In the genomic region with DNA sequence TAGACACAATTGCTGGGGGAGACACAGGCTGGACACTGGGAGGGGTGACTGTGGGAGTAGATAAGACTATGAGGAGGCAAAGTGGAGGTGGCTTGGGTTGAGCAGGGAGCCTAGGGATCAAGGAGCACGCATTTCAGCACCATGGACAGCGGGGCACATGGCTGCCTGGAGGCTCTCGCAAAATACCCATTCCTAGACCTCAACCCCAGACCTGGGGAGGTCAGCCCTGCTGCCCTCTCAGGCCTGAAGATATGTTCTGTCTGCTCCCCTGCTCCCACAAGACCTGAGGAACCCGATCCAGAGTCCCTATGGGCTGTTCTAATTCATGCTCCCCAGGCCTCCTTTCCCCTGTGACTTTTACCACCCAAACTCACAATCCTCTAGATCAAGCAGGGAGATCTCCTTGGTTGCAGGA, we compare ENCODE assay signal across 1 cellular context.
A peak's percentile ranks its signal among the peaks of the same experiment; 100 is the strongest.
TF ChIP-seq lines count a peak whose summit lies in the region.

No MANE protein-coding gene starts in this region.

TF ChIP-seq in HepG2, 621 proteins besides CTCF, POLR2A, EP300 and RAD21 (continued from another document and continues in another):
- TF ChIP-seq RFX3 (CRISPR knock-in tag; IDR thresholded peaks at IDR 0.05) (no peak), ASH2L (IDR thresholded peaks at IDR 0.05; ENCODE audit: insufficient read length, low read depth, low read length) (no peak), ZMAT5 (CRISPR knock-in tag; IDR thresholded peaks at IDR 0.05; ENCODE audit: borderline replicate concordance, low read depth) (no peak), ADNP (CRISPR knock-in tag; IDR thresholded peaks at IDR 0.05) (no peak), RBM39 (IDR thresholded peaks at IDR 0.05; ENCODE audit: low read depth, low read length, poor library complexity, severe bottlenecking) (no peak), CSRNP1 (CRISPR knock-in tag; IDR thresholded peaks at IDR 0.05) (no peak), ZMYM3 (CRISPR knock-in tag; IDR thresholded peaks at IDR 0.05) (no peak), ZNF564 (CRISPR knock-in tag; IDR thresholded peaks at IDR 0.05) (no peak), ZNF343 (CRISPR knock-in tag; IDR thresholded peaks at IDR 0.05) (no peak), ZC3H4 (CRISPR knock-in tag; IDR thresholded peaks at IDR 0.05; ENCODE audit: borderline replicate concordance) (no peak), RXRB (CRISPR knock-in tag; IDR thresholded peaks at IDR 0.05; ENCODE audit: borderline replicate concordance) (peak; percentile 62; the same call in 1 of the 2 replicates), ZNF10 (CRISPR knock-in tag; IDR thresholded peaks at IDR 0.05; ENCODE audit: borderline replicate concordance, low read depth) (no peak), TEAD3 (CRISPR knock-in tag; optimal IDR thresholded peaks at IDR 0.05; ENCODE audit: borderline replicate concordance) (peak; percentile 38), GTF2F1 (IDR thresholded peaks at IDR 0.05; ENCODE audit: low read length) (no peak), FOXA1 (IDR thresholded peaks at IDR 0.05) (no peak), FOXA1 (CRISPR knock-in tag; IDR thresholded peaks at IDR 0.05) (no peak), ELF4 (CRISPR knock-in tag; IDR thresholded peaks at IDR 0.05; ENCODE audit: borderline replicate concordance) (no peak), AKAP8 (CRISPR knock-in tag; IDR thresholded peaks at IDR 0.05) (no peak), KLF6 (CRISPR knock-in tag; IDR thresholded peaks at IDR 0.05) (peak; percentile 88; the same call in 1 of the 2 replicates), FOXP1 (IDR thresholded peaks at IDR 0.05) (no peak), FOXP1 (CRISPR knock-in tag; IDR thresholded peaks at IDR 0.05) (no peak), ZNF34 (CRISPR knock-in tag; IDR thresholded peaks at IDR 0.05; ENCODE audit: borderline replicate concordance) (no peak), ZNF17 (CRISPR knock-in tag; IDR thresholded peaks at IDR 0.05) (no peak), SP1 (IDR thresholded peaks at IDR 0.05) (no peak), SP1 (CRISPR knock-in tag; IDR thresholded peaks at IDR 0.05) (no peak), IRX3 (CRISPR knock-in tag; IDR thresholded peaks at IDR 0.05; ENCODE audit: borderline replicate concordance, low read depth) (no peak), ZNF879 (CRISPR knock-in tag; IDR thresholded peaks at IDR 0.05) (no peak), GABPA (IDR thresholded peaks at IDR 0.05; ENCODE audit: low read depth, low read length) (no peak), GABPA (CRISPR knock-in tag; IDR thresholded peaks at IDR 0.05; ENCODE audit: low read depth) (no peak), SATB2 (CRISPR knock-in tag; IDR thresholded peaks at IDR 0.05) (peak; percentile 93; the same call in 1 of the 2 replicates), KDM5A (IDR thresholded peaks at IDR 0.05; ENCODE audit: borderline replicate concordance, low read length) (no peak), SSRP1 (CRISPR knock-in tag; IDR thresholded peaks at IDR 0.05) (no peak), NR0B2 (CRISPR knock-in tag; IDR thresholded peaks at IDR 0.05) (no peak), TBL1XR1 (IDR thresholded peaks at IDR 0.05; ENCODE audit: borderline replicate concordance, low read length, partially characterized antibody) (no peak), NFATC3 (CRISPR knock-in tag; IDR thresholded peaks at IDR 0.05) (peak; percentile 55; the same call in 1 of the 2 replicates), XBP1 (CRISPR knock-in tag; IDR thresholded peaks at IDR 0.05) (no peak), ZFP90 (CRISPR knock-in tag; IDR thresholded peaks at IDR 0.05; ENCODE audit: borderline replicate concordance) (0 out of 2 replicates have a peak, but pooled peaks have one; percentile 58), ZKSCAN8 (CRISPR knock-in tag; IDR thresholded peaks at IDR 0.05; ENCODE audit: borderline replicate concordance) (no peak; the same call in 1 of the 2 replicates), KLF9 (CRISPR knock-in tag; IDR thresholded peaks at IDR 0.05; ENCODE audit: low read depth) (0 out of 2 replicates have a peak, but pooled peaks have one; percentile 36), ZNF709 (CRISPR knock-in tag; IDR thresholded peaks at IDR 0.05) (peak; percentile 28; the same call in 1 of the 2 replicates), ZNF567 (CRISPR knock-in tag; IDR thresholded peaks at IDR 0.05; ENCODE audit: borderline replicate concordance) (no peak), ZNF724P (CRISPR knock-in tag; IDR thresholded peaks at IDR 0.05; ENCODE audit: borderline replicate concordance) (no peak), ZNF678 (CRISPR knock-in tag; IDR thresholded peaks at IDR 0.05) (no peak), JARID2 (CRISPR knock-in tag; IDR thresholded peaks at IDR 0.05; ENCODE audit: insufficient replicate concordance) (no peak), IKZF5 (CRISPR knock-in tag; IDR thresholded peaks at IDR 0.05) (peak; percentile 49; the same call in 1 of the 2 replicates), ZFP36 (IDR thresholded peaks at IDR 0.05; ENCODE audit: borderline replicate concordance, low read depth, low read length, partially characterized antibody) (no peak), ZSCAN9 (CRISPR knock-in tag; IDR thresholded peaks at IDR 0.05; ENCODE audit: borderline replicate concordance) (peak; percentile 97), MEF2D (CRISPR knock-in tag; IDR thresholded peaks at IDR 0.05) (peak; percentile 65; the same call in 1 of the 2 replicates), CCAR2 (optimal IDR thresholded peaks at IDR 0.05; ENCODE audit: low read depth, low read length) (no peak), REXO4 (CRISPR knock-in tag; IDR thresholded peaks at IDR 0.05; ENCODE audit: borderline replicate concordance) (no peak), KLF16 (CRISPR knock-in tag; IDR thresholded peaks at IDR 0.05) (peak in 1 of 2 experiments; percentile 89; a peak in 2 of 4 replicates), MIER2 (CRISPR knock-in tag; IDR thresholded peaks at IDR 0.05) (peak; percentile 98), ZBTB39 (CRISPR knock-in tag; IDR thresholded peaks at IDR 0.05) (no peak), ZNF180 (CRISPR knock-in tag; IDR thresholded peaks at IDR 0.05; ENCODE audit: borderline replicate concordance, low read depth) (no peak), ZNF749 (CRISPR knock-in tag; IDR thresholded peaks at IDR 0.05; ENCODE audit: borderline replicate concordance) (peak; percentile 76)
- TF ChIP-seq, protein P1, sequence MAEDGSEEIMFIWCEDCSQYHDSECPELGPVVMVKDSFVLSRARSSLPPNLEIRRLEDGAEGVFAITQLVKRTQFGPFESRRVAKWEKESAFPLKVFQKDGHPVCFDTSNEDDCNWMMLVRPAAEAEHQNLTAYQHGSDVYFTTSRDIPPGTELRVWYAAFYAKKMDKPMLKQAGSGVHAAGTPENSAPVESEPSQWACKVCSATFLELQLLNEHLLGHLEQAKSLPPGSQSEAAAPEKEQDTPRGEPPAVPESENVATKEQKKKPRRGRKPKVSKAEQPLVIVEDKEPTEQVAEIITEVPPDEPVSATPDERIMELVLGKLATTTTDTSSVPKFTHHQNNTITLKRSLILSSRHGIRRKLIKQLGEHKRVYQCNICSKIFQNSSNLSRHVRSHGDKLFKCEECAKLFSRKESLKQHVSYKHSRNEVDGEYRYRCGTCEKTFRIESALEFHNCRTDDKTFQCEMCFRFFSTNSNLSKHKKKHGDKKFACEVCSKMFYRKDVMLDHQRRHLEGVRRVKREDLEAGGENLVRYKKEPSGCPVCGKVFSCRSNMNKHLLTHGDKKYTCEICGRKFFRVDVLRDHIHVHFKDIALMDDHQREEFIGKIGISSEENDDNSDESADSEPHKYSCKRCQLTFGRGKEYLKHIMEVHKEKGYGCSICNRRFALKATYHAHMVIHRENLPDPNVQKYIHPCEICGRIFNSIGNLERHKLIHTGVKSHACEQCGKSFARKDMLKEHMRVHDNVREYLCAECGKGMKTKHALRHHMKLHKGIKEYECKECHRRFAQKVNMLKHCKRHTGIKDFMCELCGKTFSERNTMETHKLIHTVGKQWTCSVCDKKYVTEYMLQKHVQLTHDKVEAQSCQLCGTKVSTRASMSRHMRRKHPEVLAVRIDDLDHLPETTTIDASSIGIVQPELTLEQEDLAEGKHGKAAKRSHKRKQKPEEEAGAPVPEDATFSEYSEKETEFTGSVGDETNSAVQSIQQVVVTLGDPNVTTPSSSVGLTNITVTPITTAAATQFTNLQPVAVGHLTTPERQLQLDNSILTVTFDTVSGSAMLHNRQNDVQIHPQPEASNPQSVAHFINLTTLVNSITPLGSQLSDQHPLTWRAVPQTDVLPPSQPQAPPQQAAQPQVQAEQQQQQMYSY (CRISPR knock-in tag; IDR thresholded peaks at IDR 0.05): peak; percentile 34; the same call in 1 of the 2 replicates
- TF ChIP-seq, protein P2, sequence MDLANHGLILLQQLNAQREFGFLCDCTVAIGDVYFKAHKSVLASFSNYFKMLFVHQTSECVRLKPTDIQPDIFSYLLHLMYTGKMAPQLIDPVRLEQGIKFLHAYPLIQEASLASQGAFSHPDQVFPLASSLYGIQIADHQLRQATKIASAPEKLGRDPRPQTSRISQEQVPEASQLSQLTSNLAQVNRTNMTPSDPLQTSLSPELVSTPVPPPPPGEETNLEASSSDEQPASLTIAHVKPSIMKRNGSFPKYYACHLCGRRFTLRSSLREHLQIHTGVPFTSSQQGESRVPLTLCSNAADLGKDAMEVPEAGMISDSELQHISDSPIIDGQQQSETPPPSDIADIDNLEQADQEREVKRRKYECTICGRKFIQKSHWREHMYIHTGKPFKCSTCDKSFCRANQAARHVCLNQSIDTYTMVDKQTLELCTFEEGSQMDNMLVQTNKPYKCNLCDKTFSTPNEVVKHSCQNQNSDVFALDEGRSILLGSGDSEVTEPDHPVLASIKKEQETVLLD (CRISPR knock-in tag; IDR thresholded peaks at IDR 0.05; ENCODE audit: low read depth): no peak
- TF ChIP-seq, protein P3, sequence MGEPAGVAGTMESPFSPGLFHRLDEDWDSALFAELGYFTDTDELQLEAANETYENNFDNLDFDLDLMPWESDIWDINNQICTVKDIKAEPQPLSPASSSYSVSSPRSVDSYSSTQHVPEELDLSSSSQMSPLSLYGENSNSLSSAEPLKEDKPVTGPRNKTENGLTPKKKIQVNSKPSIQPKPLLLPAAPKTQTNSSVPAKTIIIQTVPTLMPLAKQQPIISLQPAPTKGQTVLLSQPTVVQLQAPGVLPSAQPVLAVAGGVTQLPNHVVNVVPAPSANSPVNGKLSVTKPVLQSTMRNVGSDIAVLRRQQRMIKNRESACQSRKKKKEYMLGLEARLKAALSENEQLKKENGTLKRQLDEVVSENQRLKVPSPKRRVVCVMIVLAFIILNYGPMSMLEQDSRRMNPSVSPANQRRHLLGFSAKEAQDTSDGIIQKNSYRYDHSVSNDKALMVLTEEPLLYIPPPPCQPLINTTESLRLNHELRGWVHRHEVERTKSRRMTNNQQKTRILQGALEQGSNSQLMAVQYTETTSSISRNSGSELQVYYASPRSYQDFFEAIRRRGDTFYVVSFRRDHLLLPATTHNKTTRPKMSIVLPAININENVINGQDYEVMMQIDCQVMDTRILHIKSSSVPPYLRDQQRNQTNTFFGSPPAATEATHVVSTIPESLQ (CRISPR knock-in tag; conservative IDR thresholded peaks at IDR 0.05): peak; percentile 69; the same call in 1 of the 2 replicates
